In the genomic region with DNA sequence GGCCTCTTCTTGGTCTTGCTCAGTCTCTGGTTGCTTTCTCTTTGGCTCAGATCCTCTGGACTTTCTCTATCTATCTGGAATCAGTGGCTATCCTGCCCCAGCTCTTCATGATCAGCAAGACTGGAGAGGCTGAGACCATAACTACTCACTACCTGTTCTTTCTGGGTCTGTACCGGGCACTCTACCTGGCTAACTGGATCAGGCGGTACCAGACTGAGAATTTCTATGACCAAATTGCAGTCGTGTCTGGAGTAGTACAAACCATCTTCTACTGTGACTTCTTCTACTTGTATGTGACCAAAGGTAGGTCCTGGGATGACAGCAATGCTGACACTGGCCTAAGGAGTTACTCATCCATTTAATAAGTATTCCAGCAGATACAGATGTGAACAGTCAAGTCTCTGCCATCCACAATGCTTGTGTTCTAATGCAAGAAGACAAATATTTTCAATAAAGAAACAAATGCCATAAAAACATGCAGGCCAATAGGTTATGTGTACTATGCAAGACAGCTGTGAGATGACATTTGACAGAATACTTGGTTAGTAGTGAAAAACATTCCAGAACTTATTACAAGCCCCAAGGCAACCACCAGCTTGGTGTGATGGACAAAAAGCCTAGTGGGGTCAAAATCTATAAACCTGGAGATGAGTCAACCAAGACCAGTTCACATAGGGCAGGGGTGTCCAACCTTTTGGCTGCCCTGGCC, we compare ENCODE assay signal across 15 cellular contexts. TPM values are rescaled to one million over a fixed set of nuclear protein-coding genes. Genes with fewer than 3 reads are reported as not detected.
DNase-seq lines count a peak whose midpoint lies in the region; ATAC-seq and TF ChIP-seq lines count a peak whose summit lies in the region.
"Had no signal": no experiment of that assay in that cellular context is flagged by ENCODE, and none has a peak within 500 bp of the region (broad histone marks: within the 10 kb centered on the region; RNA-seq: fewer than 3 reads in every experiment).

No MANE protein-coding gene starts in this region.

- DNase-seq in T-helper 1 cell (no peak), GM23338 (ENCODE audit: low spot score) (no peak), chondrocyte (ENCODE audit: low spot score) (no peak), nephron progenitor cell (no peak), iPS-NIHi11 (ENCODE audit: low spot score) (no peak), islet precursor cell (no peak), ascending aorta (ENCODE audit: low spot score in 2 of 2) (no peak)
- DNase-seq: 8988T, NCI-H1092, NCI-H2227 treated with DMSO at 0.1 percent for 48 hours had no signal

- intact Hi-C loops in ascending aorta (cut with DNase I) = no loop called here

- H3K4me3 ChIP-seq in GM23338 (no peak overlapping the region), ascending aorta (no peak overlapping the region)
- H3K4me3 ChIP-seq: suprapubic skin had no signal

- H3K4me3 Mint-ChIP-seq in T-helper 1 cell treated with Interleukin-12 subunit alpha and Interleukin-12 subunit beta and Interleukin-4 antibody, amounts not matched to agents 30 μg/mL and 1 μg/mL, for 36 hours = no peak overlapping the region
- H3K4me3 Mint-ChIP-seq in GM23338 (no peak overlapping the region), chondrocyte (ENCODE audit: unreplicated experiment) (no peak overlapping the region), nephron progenitor cell (no peak overlapping the region)

- H3K9me2 ChIP-seq in GM23338 (ENCODE audit: insufficient read depth) = no peaks in the 10 kb centered on the region

- peaks cover 45% of the 10 kb centered on the region for H3K36me3 Mint-ChIP-seq in T-helper 1 cell treated with Interleukin-12 subunit alpha and Interleukin-12 subunit beta and Interleukin-4 antibody, amounts not matched to agents 30 μg/mL and 1 μg/mL, for 36 hours (ENCODE audit: low read depth)
- peaks cover 59% of the 10 kb centered on the region for H3K36me3 Mint-ChIP-seq in GM23338 (ENCODE audit: low read depth)
- peaks cover 46% of the 10 kb centered on the region for H3K36me3 Mint-ChIP-seq in chondrocyte (ENCODE audit: low read depth)
- peaks cover 53% of the 10 kb centered on the region for H3K36me3 Mint-ChIP-seq in nephron progenitor cell (ENCODE audit: low read depth)

- H3K27me3 Mint-ChIP-seq in T-helper 1 cell treated with Interleukin-12 subunit alpha and Interleukin-12 subunit beta and Interleukin-4 antibody, amounts not matched to agents 30 μg/mL and 1 μg/mL, for 36 hours (ENCODE audit: low read depth) = no peaks in the 10 kb centered on the region
- H3K27me3 Mint-ChIP-seq in GM23338 (ENCODE audit: insufficient read depth, low read depth, poor library complexity) (peaks cover 10% of the 10 kb centered on the region), chondrocyte (ENCODE audit: low read depth) (no peaks in the 10 kb centered on the region), nephron progenitor cell (ENCODE audit: low read depth, poor library complexity) (no peaks in the 10 kb centered on the region)

- H3K27me3 ChIP-seq in GM23338 (ENCODE audit: insufficient read depth) (no peaks in the 10 kb centered on the region), ascending aorta (no peaks in the 10 kb centered on the region)
- H3K27me3 ChIP-seq: suprapubic skin had no signal

- peaks cover 5% of the 10 kb centered on the region for H3K4me1 Mint-ChIP-seq in T-helper 1 cell treated with Interleukin-12 subunit alpha and Interleukin-12 subunit beta and Interleukin-4 antibody, amounts not matched to agents 30 μg/mL and 1 μg/mL, for 36 hours (ENCODE audit: low read depth)
- H3K4me1 Mint-ChIP-seq in GM23338 (peaks cover 10% of the 10 kb centered on the region; the same call in 2 of the 3 replicates), chondrocyte (ENCODE audit: low read depth) (peaks cover 33% of the 10 kb centered on the region), nephron progenitor cell (peaks cover 4% of the 10 kb centered on the region)

- H3K9me3 ChIP-seq in ascending aorta = no peaks in the 10 kb centered on the region
- H3K9me3 ChIP-seq: suprapubic skin had no signal

- TF ChIP-seq CTCF in GM23338 (conservative IDR thresholded peaks at IDR 0.05; ENCODE audit: low read depth in 2 of 2) (no peak), chondrocyte (IDR thresholded peaks at IDR 0.05) (no peak), nephron progenitor cell (IDR thresholded peaks at IDR 0.05) (no peak), ascending aorta (IDR thresholded peaks at IDR 0.05) (no peak)

- H4K20me1 ChIP-seq in GM23338 (replicated peaks; ENCODE audit: insufficient read depth) = peaks cover 16% of the 10 kb centered on the region

- no peak overlapping the region for H2AFZ ChIP-seq in GM23338

- peaks cover 42% of the 10 kb centered on the region for H3K36me3 ChIP-seq in GM23338 (ENCODE audit: insufficient read depth)
- H3K36me3 ChIP-seq in ascending aorta = peaks cover 38 to 66% of the 10 kb centered on the region in 2 donors

- peak; percentile 8; the same call in 1 of the 3 replicates for ATAC-seq in GM23338

- no peaks in the 10 kb centered on the region for H3K79me2 ChIP-seq in GM23338 (replicated peaks; ENCODE audit: insufficient read depth)

- H3K4me1 ChIP-seq in GM23338 (ENCODE audit: insufficient read depth) (no peaks in the 10 kb centered on the region), ascending aorta (no peaks in the 10 kb centered on the region)
- H3K4me1 ChIP-seq: suprapubic skin had no signal

- H3K27ac ChIP-seq in GM23338 (ENCODE audit: low read depth) = peak overlapping the region; percentile 68; the same call in 1 of the 2 replicates
- no peak overlapping the region for H3K27ac ChIP-seq in ascending aorta
- H3K27ac ChIP-seq: suprapubic skin had no signal

- peak overlapping the region; percentile 27 for H3K27ac Mint-ChIP-seq in T-helper 1 cell treated with Interleukin-12 subunit alpha and Interleukin-12 subunit beta and Interleukin-4 antibody, amounts not matched to agents 30 μg/mL and 1 μg/mL, for 36 hours
- H3K27ac Mint-ChIP-seq in GM23338 (no peak overlapping the region), chondrocyte (ENCODE audit: unreplicated experiment) (peak overlapping the region; percentile 81), nephron progenitor cell (peak overlapping the region; percentile 89)

- H3F3A ChIP-seq in GM23338 (replicated peaks; ENCODE audit: low read depth) = peaks cover 45% of the 10 kb centered on the region

- no peaks in the 10 kb centered on the region for H3K9me3 Mint-ChIP-seq in T-helper 1 cell treated with Interleukin-12 subunit alpha and Interleukin-12 subunit beta and Interleukin-4 antibody, amounts not matched to agents 30 μg/mL and 1 μg/mL, for 36 hours
- no peaks in the 10 kb centered on the region for H3K9me3 Mint-ChIP-seq in GM23338
- no peaks in the 10 kb centered on the region for H3K9me3 Mint-ChIP-seq in chondrocyte (ENCODE audit: low read depth)
- H3K9me3 Mint-ChIP-seq in nephron progenitor cell = no peaks in the 10 kb centered on the region

- H3K4me2 ChIP-seq in GM23338 = no peak overlapping the region

RNA-seq across cellular contexts. Expression of a gene that starts 13.4 kb away (rescaled TPM):
- 5.6 and 11.1 TPM in 2 replicates for total RNA-seq in GM23338 (2014; rRNA removed; shearing (Covaris generic))
- 5.7 and 7.8 TPM in 2 replicates for polyA plus RNA-seq in GM23338 (2016; fragmentation: Nextera tagmentation; extraction: Ambion mirVana)
- 127 to 137 TPM (median 134 TPM) in 3 replicates for total RNA-seq in chondrocyte
- 11.8 TPM for total RNA-seq in ascending aorta
- polyA plus RNA-seq: neural cell had no signal

RNA-seq across cellular contexts. Expression of a gene that starts 24.8 kb away (rescaled TPM):
- 452 and 603 TPM in 2 replicates for total RNA-seq in GM23338 (2014; rRNA removed; shearing (Covaris generic))
- 88.0 and 91.0 TPM in 2 replicates for polyA plus RNA-seq in GM23338 (2016; fragmentation: Nextera tagmentation; extraction: Ambion mirVana)
- total RNA-seq in chondrocyte (306 to 362 TPM (median 321 TPM) in 3 replicates), ascending aorta (837 TPM)

RNA-seq across cellular contexts. Expression of a gene that starts 26.3 kb away (rescaled TPM):
- total RNA-seq in GM23338 (2014; rRNA removed; shearing (Covaris generic)) = 1.3 TPM in 2 replicates
- polyA plus RNA-seq in GM23338 (2016; fragmentation: Nextera tagmentation; extraction: Ambion mirVana) = 0.23 and 0.28 TPM in 2 replicates
- 0.27 to 0.33 TPM (median 0.27 TPM) in 3 replicates for total RNA-seq in chondrocyte
- total RNA-seq in ascending aorta = not detected
- total RNA-seq: bronchial epithelial cell, skeletal muscle tissue had no signal
